In the genomic region with DNA sequence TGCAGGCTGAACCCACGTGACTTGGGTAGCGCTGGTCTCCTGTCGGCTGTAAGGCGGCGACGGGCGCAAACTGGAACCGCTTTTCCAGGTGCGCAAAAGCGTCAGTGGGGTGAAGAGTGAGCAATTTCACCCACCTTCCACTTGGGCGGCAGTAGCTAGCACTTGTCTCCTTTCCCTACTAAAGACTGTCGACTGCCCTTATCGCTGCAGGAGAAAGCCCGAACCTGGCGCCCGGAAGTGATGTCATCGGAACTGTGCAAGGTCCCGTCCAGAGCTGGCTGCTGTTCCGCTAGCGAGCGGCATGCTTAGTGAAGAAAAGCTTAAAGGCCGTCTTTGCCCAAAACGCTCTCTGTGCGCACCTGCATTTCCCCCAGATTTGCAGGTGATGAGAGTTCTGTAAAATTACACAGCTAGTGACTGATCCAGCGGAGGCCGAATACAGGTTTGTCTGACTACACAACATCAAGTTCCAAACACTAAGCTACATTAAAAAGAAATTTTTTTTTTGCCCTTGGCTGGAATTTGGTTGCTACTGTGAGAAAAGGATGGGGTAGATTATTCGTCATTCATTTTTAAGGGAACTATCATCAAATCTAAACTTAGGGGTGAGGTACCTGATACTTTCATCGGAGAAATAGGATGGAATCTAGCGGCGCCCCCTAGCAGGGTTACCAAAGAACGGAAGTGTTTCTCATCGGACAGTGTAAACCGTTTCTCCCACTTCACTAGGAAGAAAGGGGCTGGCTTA, we compare ENCODE assay signal across 8 cellular contexts. TPM values are rescaled to one million over a fixed set of nuclear protein-coding genes. Genes with fewer than 3 reads are reported as not detected.
DNase-seq lines count a peak whose midpoint lies in the region; ATAC-seq, FAIRE-seq and TF ChIP-seq lines count a peak whose summit lies in the region.

A gene with protein sequence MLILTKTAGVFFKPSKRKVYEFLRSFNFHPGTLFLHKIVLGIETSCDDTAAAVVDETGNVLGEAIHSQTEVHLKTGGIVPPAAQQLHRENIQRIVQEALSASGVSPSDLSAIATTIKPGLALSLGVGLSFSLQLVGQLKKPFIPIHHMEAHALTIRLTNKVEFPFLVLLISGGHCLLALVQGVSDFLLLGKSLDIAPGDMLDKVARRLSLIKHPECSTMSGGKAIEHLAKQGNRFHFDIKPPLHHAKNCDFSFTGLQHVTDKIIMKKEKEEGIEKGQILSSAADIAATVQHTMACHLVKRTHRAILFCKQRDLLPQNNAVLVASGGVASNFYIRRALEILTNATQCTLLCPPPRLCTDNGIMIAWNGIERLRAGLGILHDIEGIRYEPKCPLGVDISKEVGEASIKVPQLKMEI (minus strand): TSS at position 242 of the 748 bp plus-strand sequence. CDS start 1,152 bp downstream, outside the sequence.

- H3K27ac ChIP-seq in pancreas (peak within 1 kb of the TSS; percentile 63 to 88 (median 82)), tibial nerve (peak within 1 kb of the TSS; percentile 81 to 90 (median 84))

- intact Hi-C loops in Right ventricle myocardium superior (cut with DNase I) (loop anchor here (10.0 kb wide), 1 partner anchor 88 kb away; a partner anchor contains a TSS), pancreas (cut with DNase I) (no loop called here)

- peak in 1 of 2 donors; percentile 28 for TF ChIP-seq POLR2A in tibial nerve (IDR thresholded peaks at IDR 0.05)

- H3K4me3 ChIP-seq in GM12865 (ENCODE audit: low read depth, low read length) (peak within 1 kb of the TSS; percentile 100), pancreas (peak within 1 kb of the TSS; percentile 64 to 73 (median 70)), tibial nerve (peak within 1 kb of the TSS; percentile 65 to 72 (median 70))

- no peak for FAIRE-seq in pancreas (lab: Jason Lieb, UNC)

- TF ChIP-seq CTCF in GM12865 (IDR thresholded peaks at IDR 0.05; ENCODE audit: insufficient read depth, low read depth, low read length, missing control alignments) = peak; percentile 58
- peak in 1 of 4 donors; percentile 9 for TF ChIP-seq CTCF in pancreas (IDR thresholded peaks at IDR 0.05)
- TF ChIP-seq CTCF in tibial nerve (IDR thresholded peaks at IDR 0.05) = peak in 4 of 5 experiments; percentile 29 to 61 (median 46)

- H3K36me3 ChIP-seq in pancreas (no peaks in the 10 kb centered on the region), tibial nerve (peaks cover 0 to 33% (median 0%) of the 10 kb centered on the region in 3 donors)

- H3K9me3 ChIP-seq in pancreas (no peaks in the 10 kb centered on the region), tibial nerve (no peaks in the 10 kb centered on the region)

- DNase-seq in GM12865 (ENCODE audit: low read depth) = peak; percentile 96
- peak; percentile 90 for DNase-seq in NCI-H1105 (lab: John Stamatoyannopoulos, UW)
- peak; percentile 92 for DNase-seq in SKM-1 treated with dmso at 0.1 percent for 144 hours (lab: John Stamatoyannopoulos, UW; ENCODE audit: unreplicated experiment)
- DNase-seq in activated naive CD8-positive, alpha-beta T cell treated with anti-CD3 and anti-CD28 coated beads, Interleukin-2, amount 50 U/mL, for 16 hours (ENCODE audit: low read depth, low spot score) = peak; percentile 82
- peak; percentile 97 for DNase-seq in Right ventricle myocardium superior
- peak; percentile 91 to 96 (median 94) for DNase-seq in pancreas
- DNase-seq in tibial nerve (ENCODE audit: low spot score in 2 of 2) = peak; percentile 79 to 91

- peaks cover 0 to 11% (median 9%) of the 10 kb centered on the region in 3 donors for H3K4me1 ChIP-seq in pancreas
- H3K4me1 ChIP-seq in tibial nerve = peaks cover 0 to 24% (median 8%) of the 10 kb centered on the region in 4 donors

- peak; percentile 98 for ATAC-seq in HG02642 (IDR thresholded peaks at IDR 0.05; ENCODE audit: poor library complexity, unreplicated experiment)
- ATAC-seq in Right ventricle myocardium superior (ENCODE audit: poor library complexity) = peak; percentile 98
- peak; percentile 97 to 99 (median 98) for ATAC-seq in pancreas

- 0% methylated on average over 33 of the region's 33 CpGs for WGBS in pancreas, 2 donors
- WGBS in tibial nerve, 2 donors = 0% methylated on average over 28 to 33 of the region's 33 CpGs

- peak in 1 of 2 donors; percentile 66 for TF ChIP-seq EP300 in tibial nerve (IDR thresholded peaks at IDR 0.05)

- H3K27me3 ChIP-seq in pancreas = no peaks in the 10 kb centered on the region
- H3K27me3 ChIP-seq in tibial nerve = no peaks in the 10 kb centered on the region

RNA-seq across cellular contexts. Expression of the gene that starts here (rescaled TPM):
- 9.4 TPM for total RNA-seq in Right ventricle myocardium superior
- 1 to 10 TPM; 1.2 to 3.2 (median 2.0) TPM for total RNA-seq in pancreas
- polyA plus RNA-seq in pancreas = 1 to 10 TPM; 1.7 to 2.8 TPM
- total RNA-seq in tibial nerve = 10 to 100 TPM in 3 of 4 donors, 1 to 10 TPM in 1; 8.4 to 26.4 (median 11.8) TPM

Comparison
In these comparisons a context has a peak if more than half of its experiments do, and no peak if none do; other contexts are left out.
1. Peak in every context shown above with its lines: DNase-seq, ATAC-seq, H3K4me3 ChIP-seq and H3K27ac ChIP-seq.